In genomic region chr4:41990383-41991111, GRCh38 we compare ENCODE assay signal across 8 cellular contexts. TPM values are rescaled to one million over a fixed set of nuclear protein-coding genes. Genes with fewer than 3 reads are reported as not detected.
A peak's percentile ranks its signal among the peaks of the same experiment; 100 is the strongest.
DNase-seq lines count a peak whose midpoint lies in the region; ATAC-seq and TF ChIP-seq lines count a peak whose summit lies in the region.

TSS of gene SLC30A9 (plus strand) at chr4:41990530. CDS start at chr4:41990652, 122 bp downstream.

- WGBS in adrenal gland, 4 donors: 0 to 2% (median 0%) methylated on average over 25 to 63 of the region's 63 CpGs

- peak; percentile 83 to 86 for TF ChIP-seq POLR2A in adrenal gland (IDR thresholded peaks at IDR 0.05)

- H3K4me3 ChIP-seq in adrenal gland: peak within 1 kb of the TSS; percentile 43 to 81 (median 70)
- H3K4me3 ChIP-seq in upper lobe of right lung: peak within 1 kb of the TSS; percentile 92

- ATAC-seq in HG02870 (IDR thresholded peaks at IDR 0.05; ENCODE audit: unreplicated experiment): peak; percentile 99
- peak; percentile 99 to 100 for ATAC-seq in left cardiac atrium
- ATAC-seq in upper lobe of right lung: peak; percentile 99

- H3K36me3 ChIP-seq in adrenal gland (replicated peaks in 1 of 2) (no peaks in the 10 kb centered on the region), upper lobe of right lung (no peaks in the 10 kb centered on the region)

- in situ Hi-C loops in GM13976 (cut with MboI; ENCODE audit: low sequenced_read_pairs, unreplicated experiment): loop anchor here (25.0 kb wide), 1 partner anchor 522 kb away; no protein-coding TSS in a partner anchor

- H3K9me3 ChIP-seq in adrenal gland (replicated peaks in 1 of 3) (no peaks in the 10 kb centered on the region), upper lobe of right lung (no peaks in the 10 kb centered on the region)

- H3K27me3 ChIP-seq in adrenal gland (no peaks in the 10 kb centered on the region), upper lobe of right lung (no peaks in the 10 kb centered on the region)

- intact Hi-C loops in adrenal gland (cut with DNase I): no loop called here
- intact Hi-C loops in left cardiac atrium (cut with DNase I): no loop called here
- intact Hi-C loops in posterior vena cava (cut with DNase I): no loop called here
- intact Hi-C loops in upper lobe of right lung (cut with DNase I): no loop called here

- DNase-seq in GM13976 (ENCODE audit: low spot score) (peak; percentile 97), NCI-H146 (lab: John Stamatoyannopoulos, UW) (peak; percentile 95), T-helper 1 cell (peak; percentile 88 to 95 (median 91)), adrenal gland (peak; percentile 94 to 98 (median 96)), left cardiac atrium (peak; percentile 96), posterior vena cava (ENCODE audit: low spot score) (peak; percentile 98), upper lobe of right lung (peak; percentile 95)

- H3K27ac ChIP-seq in adrenal gland: peak within 1 kb of the TSS in 4 of 5 donors; percentile 75 to 90 (median 84)
- H3K27ac ChIP-seq in upper lobe of right lung: peak within 1 kb of the TSS; percentile 87

- peak; percentile 1 for TF ChIP-seq CTCF in GM13976 (IDR thresholded peaks at IDR 0.05; ENCODE audit: borderline replicate concordance, control extremely low read depth, extremely low read depth, insufficient read depth, missing control alignments)
- TF ChIP-seq CTCF in adrenal gland (IDR thresholded peaks at IDR 0.05): peak in 5 of 6 experiments; percentile 43 to 68 (median 56)
- TF ChIP-seq CTCF in upper lobe of right lung (IDR thresholded peaks at IDR 0.05): peak; percentile 38

- H3K4me1 ChIP-seq in adrenal gland (replicated peaks in 1 of 2): peaks cover 12 to 27% of the 10 kb centered on the region in 2 donors
- peaks cover 14% of the 10 kb centered on the region for H3K4me1 ChIP-seq in upper lobe of right lung

RNA-seq across cellular contexts. Expression of gene SLC30A9, which starts in this region (rescaled TPM):
- total RNA-seq in adrenal gland (100 to 1,000 TPM in 2 of 8 donors, 10 to 100 TPM in 6; 44.4 to 157 (median 72.9) TPM), left cardiac atrium (10 to 100 TPM; 50.7 to 57.1 TPM), posterior vena cava (10 to 100 TPM; 42.1 to 47.4 TPM), upper lobe of right lung (42.5 TPM)
- polyA plus RNA-seq in adrenal gland: 100 to 1,000 TPM in 1 of 3 donors, 10 to 100 TPM in 2; 12.5 to 121 (median 14.8) TPM

Comparison
In these comparisons a context has a peak if more than half of its experiments do, and no peak if none do; other contexts are left out.
1. Peak in every context shown above with its lines: DNase-seq, ATAC-seq, H3K4me3 ChIP-seq and H3K27ac ChIP-seq.
2. CTCF ChIP-seq: peak in every context shown above with its lines; median percentile 56 in adrenal gland; 38 in upper lobe of right lung; 1 in GM13976.